In genomic region chr15:75306188-75306587, GRCh38 we compare ENCODE assay signal across 16 cellular contexts.
DNase-seq lines count a peak whose midpoint lies in the region; TF ChIP-seq lines count a peak whose summit lies in the region.
"Had no signal": no experiment of that assay in that cellular context is flagged by ENCODE, and none has a peak within 500 bp of the region (broad histone marks: within the 10 kb centered on the region; RNA-seq: fewer than 3 reads in every experiment).

No MANE protein-coding gene starts in this region.

- no peaks in the 10 kb centered on the region for H3K9me3 ChIP-seq in HAP-1
- no peaks in the 10 kb centered on the region for H3K9me3 ChIP-seq in HEK293 (ENCODE audit: control insufficient read depth, insufficient read depth, low read depth, low read length)
- H3K9me3 ChIP-seq: BLaER1 treated with 17β-estradiol and CSF1 and Interleukin-3, amounts not matched to agents 10 nM and 100 nM; Caco-2 had no signal

- POLR2A ChIA-PET in HEK293 (lab: Yijun Ruan, JAX), result interaction anchor here (0.8 kb wide), 1 partner anchor 29 kb away, joined by 4 read pairs; no protein-coding TSS in a partner anchor

- CTCF ChIA-PET in HEK293 (lab: Yijun Ruan, JAX), result interaction anchor here (0.8 kb wide), 3 partner anchors 31 to 537 kb away, joined by 3 read pairs; no protein-coding TSS in a partner anchor

- no peak overlapping the region for H3K4me3 ChIP-seq in HAP-1
- H3K4me3 ChIP-seq in HEK293 (ENCODE audit: low read depth, low read length), result no peak overlapping the region
- no peak overlapping the region for H3K4me3 ChIP-seq in retinal pigment epithelial cell (ENCODE audit: low read length)
- H3K4me3 ChIP-seq: BLaER1 treated with 17β-estradiol and CSF1 and Interleukin-3, amounts not matched to agents 10 nM and 100 nM had no signal

- peak; percentile 51 for DNase-seq in NCI-H82 (lab: John Stamatoyannopoulos, UW)
- no peak for DNase-seq in NCI-H82 treated with DMSO at 0.1 percent for 48 hours (lab: John Stamatoyannopoulos, UW; ENCODE audit: unreplicated experiment)
- DNase-seq in HAP-1 (ENCODE audit: low spot score in 2 of 2), result peak; percentile 50 to 76
- peak; percentile 13 for DNase-seq in retinal pigment epithelial cell (ENCODE audit: low read depth)
- DNase-seq in ACHN, result no peak
- DNase-seq in T-helper 9 cell, result no peak
- DNase-seq: 8988T; AML-193; Caco-2; Calu3; CD4-positive, alpha-beta T cell; CD8-positive, alpha-beta T cell; GF-D8 had no signal

- peaks cover 11% of the 10 kb centered on the region for H3K4me1 ChIP-seq in HAP-1
- no peaks in the 10 kb centered on the region for H3K4me1 ChIP-seq in HEK293 (ENCODE audit: control insufficient read depth, insufficient read depth, low read length)
- H3K4me1 ChIP-seq: BLaER1 treated with 17β-estradiol and CSF1 and Interleukin-3, amounts not matched to agents 10 nM and 100 nM; Caco-2 had no signal

- no peak overlapping the region for H3K27ac ChIP-seq in HEK293 (ENCODE audit: extremely low read depth, low read depth, low read length)
- H3K27ac ChIP-seq: BLaER1 treated with 17β-estradiol and CSF1 and Interleukin-3, amounts not matched to agents 10 nM and 100 nM; C4-2B had no signal

- H3K36me3 ChIP-seq in HAP-1 (replicated peaks) (no peaks in the 10 kb centered on the region), HEK293 (ENCODE audit: control insufficient read depth in 2 of 2, insufficient read depth in 1 of 2, low read length in 2 of 2) (no peaks in the 10 kb centered on the region)
- H3K36me3 ChIP-seq: BLaER1 treated with 17β-estradiol and CSF1 and Interleukin-3, amounts not matched to agents 10 nM and 100 nM had no signal

- in situ Hi-C loops in HAP-1 (cut with MboI; ENCODE audit: low sequenced_read_pairs), result loop anchor here (25.0 kb wide), 1 partner anchor 494 kb away; the partner anchor contains the start of gene LMAN1L
- in situ Hi-C loops in ACHN (cut with HindIII; ENCODE audit: low pct_ligation_motif_present, low pct_unique_long_range_greater_than_20kb, low sequenced_read_pairs), result no loop called here

- no peak for TF ChIP-seq CTCF in HEK293 (tag by site-specific recombination; IDR thresholded peaks at IDR 0.05)
- no peak for TF ChIP-seq CTCF in retinal pigment epithelial cell (conservative IDR thresholded peaks at IDR 0.05; ENCODE audit: low read depth, low read length)

- H3K27me3 ChIP-seq in HAP-1 (ENCODE audit: low read depth), result peaks cover 21% of the 10 kb centered on the region
- H3K27me3 ChIP-seq: BLaER1 treated with 17β-estradiol and CSF1 and Interleukin-3, amounts not matched to agents 10 nM and 100 nM had no signal

TF ChIP-seq in HEK293, 187 proteins besides CTCF, POLR2A, EP300 and RAD21:
- TF ChIP-seq YY1 (tag by site-specific recombination; IDR thresholded peaks at IDR 0.05) (no peak), WT1 (tag by site-specific recombination; IDR thresholded peaks at IDR 0.05) (peak; percentile 57), ZNF518A (tag by site-specific recombination; conservative IDR thresholded peaks at IDR 0.05; ENCODE audit: low read depth) (no peak), ZNF223 (tag by site-specific recombination; IDR thresholded peaks at IDR 0.05) (no peak)

Comparison
In these comparisons a context has a peak if more than half of its experiments do, and no peak if none do; other contexts are left out.
1. DNase-seq: peak in NCI-H82 (single experiment), HAP-1 (2 of 2) and retinal pigment epithelial cell (single experiment); none in NCI-H82 treated with DMSO at 0.1 percent for 48 hours (single experiment), ACHN (single experiment) and T-helper 9 cell (single experiment).